ENCODE assay signal across 8 cellular contexts in the genomic region with DNA sequence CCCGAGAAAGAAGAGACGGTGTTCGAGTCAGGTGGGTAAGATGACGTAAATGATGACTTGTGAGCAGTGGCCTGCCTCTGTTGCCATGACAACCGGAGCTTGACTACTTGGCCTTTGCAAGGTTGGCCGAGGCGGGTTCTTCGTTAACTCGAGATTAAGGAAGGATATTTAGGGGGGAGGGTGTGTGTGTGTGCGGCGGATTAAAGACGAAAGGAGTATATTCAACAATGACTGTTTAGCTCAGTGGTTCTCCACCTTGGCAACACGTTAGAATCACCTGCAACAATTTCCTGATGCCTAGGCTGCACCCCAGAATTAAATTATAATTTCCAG. TPM values are rescaled to one million over a fixed set of nuclear protein-coding genes. Genes with fewer than 3 reads are reported as not detected.
A peak's percentile ranks its signal among the peaks of the same experiment; 100 is the strongest.
DNase-seq lines count a peak whose midpoint lies in the region; ATAC-seq and TF ChIP-seq lines count a peak whose summit lies in the region.

No MANE protein-coding gene starts in this region.

- H3K27me3 ChIP-seq in colonic mucosa: no peaks in the 10 kb centered on the region
- no peaks in the 10 kb centered on the region for H3K27me3 ChIP-seq in layer of hippocampus (ENCODE audit: control insufficient read depth, insufficient read depth, low read length)

- ATAC-seq in HG02588 (IDR thresholded peaks at IDR 0.05; ENCODE audit: unreplicated experiment): peak; percentile 44

- TF ChIP-seq CTCF in colonic mucosa (IDR thresholded peaks at IDR 0.05): no peak

- no peaks in the 10 kb centered on the region for H3K36me3 ChIP-seq in colonic mucosa

- H3K4me3 ChIP-seq in colonic mucosa: peak overlapping the region; percentile 61

- DNase-seq in DMS79 (lab: John Stamatoyannopoulos, UW) (peak; percentile 90), NCI-H2171 (lab: John Stamatoyannopoulos, UW) (peak; percentile 78), colonic mucosa (peak; percentile 64), NCI-H187 treated with DMSO at 0.1 percent for 48 hours (lab: John Stamatoyannopoulos, UW) (no peak)
- peak; percentile 73 to 82 for DNase-seq in activated CD4-positive, alpha-beta T cell treated with anti-CD3 and anti-CD28 coated beads for 4 hours
- DNase-seq in stimulated activated CD4-positive, alpha-beta T cell treated with anti-CD3 and anti-CD28 coated beads, Interleukin-1b, Interleukin-23, amount 100 ng/mL, for 1 hour (ENCODE audit: low read depth in 2 of 2): peak; percentile 30 to 58

- intact Hi-C loops in colonic mucosa (cut with DNase I): no loop called here

- H3K27ac ChIP-seq in colonic mucosa: peak overlapping the region; percentile 82
- peak overlapping the region; percentile 91 for H3K27ac ChIP-seq in layer of hippocampus (ENCODE audit: low read depth, low read length)

- peak overlapping the region; percentile 8 to 42 for H3K9ac ChIP-seq in colonic mucosa (ENCODE audit: low read depth in 2 of 2, low read length in 2 of 2)

- H3K9me3 ChIP-seq in colonic mucosa: no peaks in the 10 kb centered on the region

- H3K4me1 ChIP-seq in colonic mucosa: peaks cover under 1% of the 10 kb centered on the region

RNA-seq across cellular contexts. Expression of a gene that starts 0.4 kb away (rescaled TPM):
- total RNA-seq in colonic mucosa: 10 to 100 TPM; 34.5 to 42.0 TPM

RNA-seq across cellular contexts. Expression of a gene that starts 41.4 kb away (rescaled TPM):
- 100 to 1,000 TPM in 1 of 2 donors, 10 to 100 TPM in 1; 98.2 to 108 TPM for total RNA-seq in colonic mucosa
